22 cellular contexts compared by ENCODE assay signal in the genomic region with DNA sequence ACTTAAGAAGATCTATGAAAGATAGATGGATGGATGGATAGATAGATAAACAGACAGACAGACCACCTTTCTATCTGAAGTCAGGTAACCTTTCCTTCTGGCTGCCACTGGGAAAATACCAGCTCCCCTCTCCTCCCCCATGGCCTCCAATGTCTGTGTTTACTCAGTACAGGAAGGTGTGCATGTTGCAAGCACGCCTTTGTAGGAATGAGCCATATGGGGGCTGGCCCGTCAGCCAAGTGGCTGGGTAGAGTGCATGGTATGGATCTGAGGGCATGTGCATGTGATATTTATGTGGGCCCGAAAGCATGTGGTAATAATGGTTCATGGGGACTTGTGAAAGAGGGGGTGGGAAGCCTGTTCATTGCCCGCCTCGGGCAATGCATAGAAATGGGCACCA.
"Had no signal": no experiment of that assay in that cellular context is flagged by ENCODE, and none has a peak within 500 bp of the region (broad histone marks: within the 10 kb centered on the region; RNA-seq: fewer than 3 reads in every experiment).

No MANE protein-coding gene starts in this region.

- H3K4me1 ChIP-seq: heart left ventricle, right atrium auricular region, stomach, transverse colon, uterus had no signal

- H3K27ac Mint-ChIP-seq: naive thymus-derived CD8-positive, alpha-beta T cell had no signal

- H3K27me3 ChIP-seq: ovary, right atrium auricular region, stomach, transverse colon, uterus had no signal

- H3K36me3 ChIP-seq: heart left ventricle, ovary, right atrium auricular region, stomach, thoracic aorta, transverse colon, uterus had no signal

- H3K4me1 Mint-ChIP-seq: neural crest cell had no signal

- H3K4me3 ChIP-seq: coronary artery, heart left ventricle, lung, mucosa of descending colon, ovary, right atrium auricular region, stomach, thoracic aorta, transverse colon, uterus had no signal

- H3K27ac ChIP-seq: coronary artery, heart left ventricle, ovary, right atrium auricular region, stomach, thoracic aorta, transverse colon, uterus had no signal

- H3K4me3 Mint-ChIP-seq: naive thymus-derived CD8-positive, alpha-beta T cell; neural crest cell had no signal

- DNase-seq: effector CD4-positive, alpha-beta T cell; heart left ventricle; hippocampal formation; left colon; left ventricle myocardium superior; mucosa of descending colon; naive thymus-derived CD8-positive, alpha-beta T cell; nucleus accumbens; ovary; small intestine; stimulated activated CD4-positive, alpha-beta T cell treated with anti-CD3 and anti-CD28 coated beads, Interleukin-12 subunit alpha, Interleukin-12 subunit beta, amount 100 ng/mL, for 4 hours; stimulated activated naive CD4-positive, alpha-beta T cell; stomach; substantia nigra; transverse colon; uterus had no signal

- H3K9me3 ChIP-seq: mucosa of descending colon, ovary, right atrium auricular region, stomach, thoracic aorta, transverse colon, uterus had no signal

- FAIRE-seq: frontal cortex, small intestine had no signal

- H3K36me3 Mint-ChIP-seq: naive thymus-derived CD8-positive, alpha-beta T cell had no signal
